ENCODE assay signal across 19 cellular contexts in the genomic region with DNA sequence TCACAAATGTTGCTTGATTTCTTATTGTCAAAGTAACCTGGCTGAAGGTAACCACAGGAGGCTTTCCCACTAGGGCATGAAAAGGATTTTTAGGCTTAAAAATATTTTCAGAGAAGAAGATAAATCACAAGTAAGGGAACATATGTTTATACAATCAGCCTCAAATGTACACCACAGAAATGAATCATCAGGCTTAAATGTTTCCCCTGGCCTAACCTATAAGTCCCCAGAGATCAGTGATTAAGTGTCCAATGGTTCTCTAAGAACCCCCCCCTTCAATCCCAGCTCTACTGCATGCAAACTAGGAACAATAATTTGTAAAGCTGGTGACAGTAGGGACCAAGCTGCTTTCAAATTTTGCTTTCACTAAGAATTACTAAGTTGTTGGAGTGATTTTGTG.
"Had no signal": no experiment of that assay in that cellular context is flagged by ENCODE, and none has a peak within 500 bp of the region (broad histone marks: within the 10 kb centered on the region; RNA-seq: fewer than 3 reads in every experiment).

No MANE protein-coding gene starts in this region.

- DNase-seq: activated B cell treated with CpG ODN at 0.5 μM for 24 hours; activated CD4-positive, alpha-beta memory T cell treated with anti-CD3 and anti-CD28 coated beads for 36 hours; activated CD4-positive, alpha-beta T cell treated with anti-CD3 and anti-CD28 coated beads for 4 hours; activated CD8-positive, alpha-beta memory T cell treated with anti-CD3 and anti-CD28 coated beads, Interleukin-2, amount 10 ng/mL, durations not matched to agents 7 days and 5 days; activated naive CD4-positive, alpha-beta T cell; activated naive CD8-positive, alpha-beta T cell treated with anti-CD3 and anti-CD28 coated beads, Interleukin-2, amount 10 ng/mL, durations not matched to agents 7 days and 5 days; amygdala; effector CD8-positive, alpha-beta T cell; foreskin keratinocyte; glutamatergic neuron; stimulated activated naive B cell treated with anti-CD40 and anti-IgM and Interleukin-4, amounts not matched to agents 10 μg/mL and 1 μg/mL and 100 μg/mL, for 72 hours; T-cell; thyroid gland had no signal

- H3K4me3 ChIP-seq: esophagus muscularis mucosa, lung, thyroid gland had no signal

- H3K4me1 ChIP-seq: foreskin keratinocyte, thyroid gland had no signal

- H3K27me3 ChIP-seq: esophagus muscularis mucosa, foreskin keratinocyte, thyroid gland had no signal

- H3K27ac ChIP-seq: esophagus muscularis mucosa, foreskin keratinocyte, thyroid gland had no signal

- H3K9me3 ChIP-seq: esophagus muscularis mucosa, thyroid gland had no signal

- H3K36me3 ChIP-seq: esophagus muscularis mucosa, thyroid gland had no signal

- ATAC-seq: activated CD8-positive, alpha-beta memory T cell treated with anti-CD3 and anti-CD28 coated beads, Interleukin-2, amount 10 ng/mL, durations not matched to agents 7 days and 5 days; foreskin keratinocyte; left lobe of liver; stimulated activated naive B cell treated with anti-CD40 and anti-IgM and Interleukin-4, amounts not matched to agents 10 μg/mL and 1 μg/mL and 100 μg/mL, for 72 hours; T-cell had no signal

- FAIRE-seq: bronchial epithelial cell, endothelial cell of umbilical vein, keratinocyte had no signal
